ENCODE assay signal across 22 cellular contexts in the genomic region with DNA sequence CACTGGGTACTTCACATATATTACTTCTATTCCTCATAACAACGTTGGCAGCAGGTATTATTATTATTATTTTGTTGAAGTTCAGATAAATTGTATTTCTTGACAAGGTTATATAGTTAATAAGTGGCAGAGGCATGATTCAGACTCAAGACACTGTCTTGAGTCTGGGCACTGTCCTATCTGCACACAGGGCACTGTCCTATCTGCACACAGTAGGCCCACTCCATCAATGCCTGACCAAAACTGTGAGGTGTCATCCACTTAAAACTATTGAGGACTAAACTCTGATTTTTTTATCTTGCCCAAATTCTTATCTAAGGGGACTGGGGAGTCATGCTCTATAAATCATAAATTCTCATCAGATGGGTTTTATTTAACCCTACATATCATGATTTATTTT. TPM values are rescaled to one million over a fixed set of nuclear protein-coding genes. Genes with fewer than 3 reads are reported as not detected.
"Had no signal": no experiment of that assay in that cellular context is flagged by ENCODE, and none has a peak within 500 bp of the region (broad histone marks: within the 10 kb centered on the region; RNA-seq: fewer than 3 reads in every experiment).

No MANE protein-coding gene starts in this region.

- H3K9me3 ChIP-seq: mucosa of descending colon, right atrium auricular region, right lobe of liver, testis, thyroid gland, transverse colon, upper lobe of left lung, vagina had no signal

- H3K27ac ChIP-seq: ovary, right lobe of liver, stomach, testis, thyroid gland, transverse colon, upper lobe of left lung, vagina had no signal

- H3K4me1 ChIP-seq: right lobe of liver, testis, thyroid gland, vagina had no signal

- H3K27me3 ChIP-seq: ovary, right atrium auricular region, right lobe of liver, stomach, testis, thyroid gland, transverse colon, upper lobe of left lung, vagina had no signal

- H3K4me3 ChIP-seq: lung, mucosa of descending colon, ovary, right atrium auricular region, right lobe of liver, stomach, testis, thyroid gland, transverse colon, upper lobe of left lung, vagina had no signal

- ATAC-seq: mucosa of descending colon; naive thymus-derived CD4-positive, alpha-beta T cell; natural killer cell treated with Interleukin-12 subunit alpha and Interleukin-12 subunit beta and Interleukin-15 and Interleukin-18, amount 100 ng/mL, for 72 hours; stimulated activated naive B cell treated with anti-CD40 and anti-IgM and Interleukin-4, amounts not matched to agents 10 μg/mL and 1 μg/mL and 100 μg/mL, for 72 hours; stimulated activated naive CD8-positive, alpha-beta T cell treated with anti-CD3 and anti-CD28 coated beads, Interleukin-15, Interleukin-2, amounts not matched to agents 100 U/mL and 50 U/mL, for 24 hours had no signal

- H3K36me3 ChIP-seq: left ventricle myocardium inferior, ovary, right atrium auricular region, right lobe of liver, thyroid gland, transverse colon, upper lobe of left lung, vagina had no signal

- DNase-seq: left ventricle myocardium inferior; midbrain; mucosa of descending colon; naive thymus-derived CD4-positive, alpha-beta T cell; ovary; right lobe of liver; stimulated activated CD4-positive, alpha-beta T cell treated with anti-CD3 and anti-CD28 coated beads, Interleukin-12 subunit alpha, Interleukin-12 subunit beta, amount 100 ng/mL, for 4 hours; stimulated activated CD4-positive, alpha-beta T cell treated with anti-CD3 and anti-CD28 coated beads, Interleukin-15, amount 100 ng/mL, for 24 hours; stimulated activated CD4-positive, alpha-beta T cell treated with anti-CD3 and anti-CD28 coated beads, Interleukin-2, amount 100 ng/mL, for 24 hours; stimulated activated CD4-positive, alpha-beta T cell treated with anti-CD3 and anti-CD28 coated beads, Interleukin-4, amount 100 ng/mL, for 1 hour; stimulated activated naive B cell treated with anti-CD40 and anti-IgM and Interleukin-4, amounts not matched to agents 10 μg/mL and 1 μg/mL and 100 μg/mL, for 72 hours; stimulated activated naive CD8-positive, alpha-beta T cell treated with anti-CD3 and anti-CD28 coated beads, Interleukin-15, Interleukin-2, amounts not matched to agents 100 U/mL and 50 U/mL, for 24 hours; stomach; testis; thyroid gland; transverse colon had no signal

RNA-seq across cellular contexts. Expression of a gene that starts 30.9 kb away (rescaled TPM):
- polyA plus RNA-seq: neural cell had no signal
